8 cellular contexts compared by ENCODE assay signal in genomic region chr6:30326446-30327231, GRCh38. TPM values are rescaled to one million over a fixed set of nuclear protein-coding genes. Genes with fewer than 3 reads are reported as not detected.
DNase-seq lines count a peak whose midpoint lies in the region; ATAC-seq and TF ChIP-seq lines count a peak whose summit lies in the region.

TRIM39 (plus strand) TSS chr6:30326927; CDS start chr6:30329318, 2,391 bp downstream.

- 0% methylated on average over 76 to 94 of the region's 94 CpGs for WGBS in heart right ventricle, 2 donors

- no peaks in the 10 kb centered on the region for H3K27me3 ChIP-seq in heart right ventricle
- H3K27me3 ChIP-seq in upper lobe of right lung = no peaks in the 10 kb centered on the region

- peak within 1 kb of the TSS; percentile 99 for H3K27ac Mint-ChIP-seq in T-helper 1 cell treated with Interleukin-12 subunit alpha and Interleukin-12 subunit beta and Interleukin-4 antibody, amounts not matched to agents 30 μg/mL and 1 μg/mL, for 36 hours
- peak within 1 kb of the TSS; percentile 99 for H3K27ac Mint-ChIP-seq in progenitor cell of endocrine pancreas

- H3K4me3 ChIP-seq in heart right ventricle (peak within 1 kb of the TSS; percentile 62 to 99 (median 87)), upper lobe of right lung (peak within 1 kb of the TSS; percentile 99)

- no peaks in the 10 kb centered on the region for H3K27me3 Mint-ChIP-seq in T-helper 1 cell treated with Interleukin-12 subunit alpha and Interleukin-12 subunit beta and Interleukin-4 antibody, amounts not matched to agents 30 μg/mL and 1 μg/mL, for 36 hours (ENCODE audit: low read depth)
- no peaks in the 10 kb centered on the region for H3K27me3 Mint-ChIP-seq in progenitor cell of endocrine pancreas

- peak within 1 kb of the TSS; percentile 94 for H3K4me3 Mint-ChIP-seq in T-helper 1 cell treated with Interleukin-12 subunit alpha and Interleukin-12 subunit beta and Interleukin-4 antibody, amounts not matched to agents 30 μg/mL and 1 μg/mL, for 36 hours
- H3K4me3 Mint-ChIP-seq in progenitor cell of endocrine pancreas (ENCODE audit: low read depth) = peak within 1 kb of the TSS; percentile 90

- peaks cover 39% of the 10 kb centered on the region for H3K4me1 Mint-ChIP-seq in T-helper 1 cell treated with Interleukin-12 subunit alpha and Interleukin-12 subunit beta and Interleukin-4 antibody, amounts not matched to agents 30 μg/mL and 1 μg/mL, for 36 hours (ENCODE audit: low read depth)
- H3K4me1 Mint-ChIP-seq in progenitor cell of endocrine pancreas (ENCODE audit: low read depth) = peaks cover 29% of the 10 kb centered on the region

- peaks cover 0 to 37% (median 20%) of the 10 kb centered on the region in 9 donors for H3K36me3 ChIP-seq in heart right ventricle
- peaks cover 26% of the 10 kb centered on the region for H3K36me3 ChIP-seq in upper lobe of right lung

- no peaks in the 10 kb centered on the region for H3K9me3 Mint-ChIP-seq in T-helper 1 cell treated with Interleukin-12 subunit alpha and Interleukin-12 subunit beta and Interleukin-4 antibody, amounts not matched to agents 30 μg/mL and 1 μg/mL, for 36 hours
- no peaks in the 10 kb centered on the region for H3K9me3 Mint-ChIP-seq in progenitor cell of endocrine pancreas (ENCODE audit: low read depth)

- in situ Hi-C loops in GM13977 (cut with MboI; ENCODE audit: low pct_unique_long_range_greater_than_20kb, low sequenced_read_pairs, unreplicated experiment) = no loop called here

- H3K9me3 ChIP-seq in heart right ventricle (no peaks in the 10 kb centered on the region), upper lobe of right lung (no peaks in the 10 kb centered on the region)

- H3K36me3 Mint-ChIP-seq in T-helper 1 cell treated with Interleukin-12 subunit alpha and Interleukin-12 subunit beta and Interleukin-4 antibody, amounts not matched to agents 30 μg/mL and 1 μg/mL, for 36 hours (ENCODE audit: low read depth) = peaks cover 22% of the 10 kb centered on the region
- peaks cover 7% of the 10 kb centered on the region for H3K36me3 Mint-ChIP-seq in progenitor cell of endocrine pancreas (ENCODE audit: insufficient read depth)

- DNase-seq in GM13977 (ENCODE audit: low spot score) (peak; percentile 92), NCI-H146 (lab: John Stamatoyannopoulos, UW) (peak; percentile 88), amniotic epithelial cell (ENCODE audit: low read depth) (peak; percentile 67), heart right ventricle (peak; percentile 86 to 88), progenitor cell of endocrine pancreas (ENCODE audit: low spot score, unreplicated experiment) (peak; percentile 64), upper lobe of right lung (peak; percentile 95)

- peak within 1 kb of the TSS; percentile 94 to 99 (median 98) for H3K27ac ChIP-seq in heart right ventricle
- H3K27ac ChIP-seq in upper lobe of right lung = peak within 1 kb of the TSS; percentile 99

- TF ChIP-seq CTCF in GM13977 (IDR thresholded peaks at IDR 0.05; ENCODE audit: extremely low read depth, insufficient read depth, missing control alignments) (no peak), heart right ventricle (IDR thresholded peaks at IDR 0.05) (peak in 3 of 9 donors; percentile 5 to 16 (median 15)), progenitor cell of endocrine pancreas (IDR thresholded peaks at IDR 0.05; ENCODE audit: unreplicated experiment) (no peak), upper lobe of right lung (IDR thresholded peaks at IDR 0.05) (no peak)

- intact Hi-C loops in heart right ventricle (cut with DNase I) (loop anchor here in 5 of 10 donors (1.0 to 10.0 kb wide), 4 partner anchors 64 to 113 kb away; partner anchors contain the start of gene TRIM26 (in 3 of the 5)), upper lobe of right lung (cut with DNase I) (no loop called here)

- ATAC-seq in HG02852 (IDR thresholded peaks at IDR 0.05; ENCODE audit: unreplicated experiment) (peak; percentile 79), heart right ventricle (peak; percentile 87 to 93 (median 90)), upper lobe of right lung (peak; percentile 92)

- H3K4me1 ChIP-seq in heart right ventricle (peaks cover 0 to 52% (median 27%) of the 10 kb centered on the region in 9 donors), upper lobe of right lung (peaks cover 30% of the 10 kb centered on the region)

RNA-seq across cellular contexts. Expression of gene TRIM39, which starts in this region (rescaled TPM):
- total RNA-seq in heart right ventricle (10 to 100 TPM in 2 of 10 donors, 1 to 10 TPM in 8; 6.3 to 10.6 (median 8.8) TPM), progenitor cell of endocrine pancreas (17.9 TPM in 2 replicates), upper lobe of right lung (11.5 TPM)
- polyA plus RNA-seq in heart right ventricle = 1 to 10 TPM; 5.2 to 7.6 TPM

Comparison
In these comparisons a context has a peak if more than half of its experiments do, and no peak if none do; other contexts are left out.
1. Peak in every context shown above with its lines: DNase-seq, ATAC-seq, H3K4me3 ChIP-seq and H3K27ac ChIP-seq.